Comparison of ENCODE assay signal across 18 cellular contexts in the genomic region with DNA sequence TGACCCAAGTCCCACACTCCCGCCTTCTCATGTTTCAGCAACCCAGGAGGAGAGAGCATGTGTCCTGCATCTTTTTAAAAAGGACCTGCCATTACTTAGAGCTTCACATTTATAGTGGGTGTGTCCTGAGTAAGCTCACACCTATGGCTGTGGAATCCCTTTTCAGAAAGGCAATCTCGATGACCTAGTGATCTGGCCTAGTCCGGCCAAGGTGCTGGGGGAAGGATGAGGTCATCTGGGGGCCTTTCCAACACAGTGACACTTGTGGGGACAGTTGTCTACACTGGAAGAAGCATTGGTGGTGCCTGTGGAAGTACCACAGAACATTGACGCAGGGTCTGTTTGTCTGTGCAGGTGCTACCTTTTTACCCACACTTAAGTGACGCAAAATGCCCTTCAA. TPM values are rescaled to one million over a fixed set of nuclear protein-coding genes. Genes with fewer than 3 reads are reported as not detected.
DNase-seq lines count a peak whose midpoint lies in the region; ATAC-seq, FAIRE-seq and TF ChIP-seq lines count a peak whose summit lies in the region.
"Had no signal": no experiment of that assay in that cellular context is flagged by ENCODE, and none has a peak within 500 bp of the region (broad histone marks: within the 10 kb centered on the region; RNA-seq: fewer than 3 reads in every experiment).

No MANE protein-coding gene starts in this region.

- intact Hi-C loops in natural killer cell (cut with micrococcal nuclease) (no loop called here), K562 (cut with micrococcal nuclease) (no loop called here), colonic mucosa (cut with DNase I) (no loop called here)

- no peak overlapping the region for H3K18ac ChIP-seq in mesenchymal stem cell (ENCODE audit: low read depth in 1 of 2, low read length in 2 of 2)

- ATAC-seq in natural killer cell, result peak in 1 of 3 donors; percentile 14
- ATAC-seq in natural killer cell treated with Interleukin-12 subunit alpha and Interleukin-12 subunit beta and Interleukin-15 and Interleukin-18, amount 100 ng/mL, for 72 hours, result no peak
- ATAC-seq in K562, result peak; percentile 62; the same call in 1 of the 3 replicates
- peak; percentile 40 to 54 for ATAC-seq in stimulated activated naive B cell treated with anti-CD40 and anti-IgM and Interleukin-4, amounts not matched to agents 10 μg/mL and 1 μg/mL and 100 μg/mL, for 72 hours (replicated peaks)
- no peak for ATAC-seq in GM21526 (IDR thresholded peaks at IDR 0.05; ENCODE audit: low FRiP score, unreplicated experiment)
- ATAC-seq: HepG2 had no signal

- WGBS in K562 (ENCODE audit: insufficient coverage, low coverage, missing lambda C conversion rate), result 26% methylated on average over 5 of the region's 5 CpGs
- 86% methylated on average over 4 of the region's 5 CpGs for WGBS in mesenchymal stem cell

- H3K79me1 ChIP-seq in mesenchymal stem cell (replicated peaks; ENCODE audit: low read length, poor library complexity, severe bottlenecking), result peaks cover under 1% of the 10 kb centered on the region

- no peak for TF ChIP-seq POLR2A in K562 (conservative IDR thresholded peaks at IDR 0.05)

- no peak overlapping the region for H2BK12ac ChIP-seq in mesenchymal stem cell (ENCODE audit: low read length in 2 of 2)

- no peaks in the 10 kb centered on the region for H3K27me3 Mint-ChIP-seq in natural killer cell (ENCODE audit: low read depth in 2 of 2)
- no peaks in the 10 kb centered on the region for H3K27me3 Mint-ChIP-seq in natural killer cell treated with Interleukin-12 subunit alpha and Interleukin-12 subunit beta and Interleukin-15 and Interleukin-18, amount 100 ng/mL, for 72 hours
- H3K27me3 Mint-ChIP-seq in stimulated activated naive B cell treated with anti-CD40 and anti-IgM and Interleukin-4, amounts not matched to agents 10 μg/mL and 1 μg/mL and 100 μg/mL, for 72 hours, result no peaks in the 10 kb centered on the region

- peaks cover 8% of the 10 kb centered on the region for H3K36me3 Mint-ChIP-seq in natural killer cell
- peaks cover 4% of the 10 kb centered on the region for H3K36me3 Mint-ChIP-seq in natural killer cell treated with Interleukin-12 subunit alpha and Interleukin-12 subunit beta and Interleukin-15 and Interleukin-18, amount 100 ng/mL, for 72 hours
- peaks cover 8 to 15% of the 10 kb centered on the region in 2 donors for H3K36me3 Mint-ChIP-seq in stimulated activated naive B cell treated with anti-CD40 and anti-IgM and Interleukin-4, amounts not matched to agents 10 μg/mL and 1 μg/mL and 100 μg/mL, for 72 hours

- no TSS peak for BruUV-seq in K562 (replicated peaks; lab: Mats Ljungman, UMichigan)

- CTCF ChIA-PET in K562 (lab: Yijun Ruan, JAX; ENCODE audit: low intra/inter-chr PET ratio), result no interaction called here

- H4K8ac ChIP-seq in mesenchymal stem cell (ENCODE audit: low read length), result no peak overlapping the region

- TF ChIP-seq EP300 in K562 (IDR thresholded peaks at IDR 0.05; ENCODE audit: low read length), result no peak

- H2AFZ ChIP-seq in K562 (ENCODE audit: low read depth, low read length) (no peak overlapping the region), mesenchymal stem cell (ENCODE audit: low read depth, low read length) (no peak overlapping the region)

- H3K27ac Mint-ChIP-seq in natural killer cell, result peak overlapping the region; percentile 45 to 69
- no peak overlapping the region for H3K27ac Mint-ChIP-seq in natural killer cell treated with Interleukin-12 subunit alpha and Interleukin-12 subunit beta and Interleukin-15 and Interleukin-18, amount 100 ng/mL, for 72 hours
- H3K27ac Mint-ChIP-seq in stimulated activated naive B cell treated with anti-CD40 and anti-IgM and Interleukin-4, amounts not matched to agents 10 μg/mL and 1 μg/mL and 100 μg/mL, for 72 hours, result peak overlapping the region; percentile 73
- H3K27ac Mint-ChIP-seq: T-helper 1 cell treated with Interleukin-12 subunit alpha and Interleukin-12 subunit beta and Interleukin-4 antibody, amounts not matched to agents 30 μg/mL and 1 μg/mL, for 36 hours had no signal

- TF ChIP-seq RAD21 in K562 (CRISPR knock-in tag; conservative IDR thresholded peaks at IDR 0.05 in 1 of 2, IDR thresholded peaks at IDR 0.05 in 1 of 2), result no peak

- H3K14ac ChIP-seq in mesenchymal stem cell (ENCODE audit: low read length in 2 of 2), result no peak overlapping the region

- H2BK5ac ChIP-seq in mesenchymal stem cell (ENCODE audit: low read depth, low read length, poor library complexity, severe bottlenecking), result no peak overlapping the region

- no peak for TF ChIP-seq CTCF in natural killer cell (IDR thresholded peaks at IDR 0.05)
- TF ChIP-seq CTCF in K562 (IDR thresholded peaks at IDR 0.05 in 2 of 3, conservative IDR thresholded peaks at IDR 0.05 in 1 of 3; ENCODE audit: insufficient read depth in 2 of 3, low read depth in 1 of 3, low read length in 3 of 3), result no peak
- TF ChIP-seq CTCF in colonic mucosa (IDR thresholded peaks at IDR 0.05), result no peak

- no peaks in the 10 kb centered on the region for H3K9me1 ChIP-seq in K562 (ENCODE audit: control insufficient read depth, insufficient read depth, low read length)

- H4K91ac ChIP-seq in mesenchymal stem cell (ENCODE audit: low read length), result no peak overlapping the region

- H3K27ac ChIP-seq in K562 (ENCODE audit: extremely low read depth, low read depth, low read length) (no peak overlapping the region), mesenchymal stem cell (ENCODE audit: low read length, poor library complexity, severe bottlenecking) (no peak overlapping the region), colonic mucosa (no peak overlapping the region)

- H2BK120ac ChIP-seq in mesenchymal stem cell (ENCODE audit: low read depth, low read length), result no peak overlapping the region

- H3K36me3 ChIP-seq in K562 (ENCODE audit: control insufficient read depth, insufficient read depth, low read length) (no peaks in the 10 kb centered on the region), mesenchymal stem cell (ENCODE audit: control insufficient read depth in 1 of 2, insufficient read depth in 2 of 2, low read depth in 1 of 2, low read length in 2 of 2) (peaks cover 6 to 36% of the 10 kb centered on the region in 2 experiments), colonic mucosa (no peaks in the 10 kb centered on the region)

- H3K9ac ChIP-seq in K562 (ENCODE audit: insufficient read depth in 1 of 2, low read depth in 2 of 2, low read length in 2 of 2) (no peak overlapping the region), mesenchymal stem cell (ENCODE audit: low read length) (no peak overlapping the region), colonic mucosa (ENCODE audit: low read depth in 2 of 2, low read length in 2 of 2) (no peak overlapping the region)

- no peak overlapping the region for H2BK15ac ChIP-seq in mesenchymal stem cell (ENCODE audit: low read depth, poor library complexity, severe bottlenecking)

- H3K27me3 ChIP-seq in K562 (ENCODE audit: control insufficient read depth in 2 of 2, insufficient read depth in 2 of 2, low read length in 2 of 2) (peaks cover 12% of the 10 kb centered on the region in 2 experiments; a peak in 3 of 5 replicates), mesenchymal stem cell (ENCODE audit: control insufficient read depth in 1 of 2, insufficient read depth in 1 of 2, low read length in 2 of 2) (no peaks in the 10 kb centered on the region), colonic mucosa (no peaks in the 10 kb centered on the region)

- H3K4me2 ChIP-seq in K562 (ENCODE audit: insufficient read depth, low read length), result no peak overlapping the region
- H3K4me2 ChIP-seq in mesenchymal stem cell (ENCODE audit: low read length, poor library complexity, severe bottlenecking), result no peak overlapping the region

- no peak overlapping the region for H3K23ac ChIP-seq in mesenchymal stem cell (ENCODE audit: low read length in 2 of 2)

- no peak for DNase-seq in natural killer cell
- DNase-seq in natural killer cell treated with Interleukin-12 subunit alpha and Interleukin-12 subunit beta and Interleukin-15 and Interleukin-18, amount 100 ng/mL, for 72 hours (ENCODE audit: low spot score), result no peak
- DNase-seq in K562 (ENCODE audit: extremely low read depth in 1 of 4, low spot score in 3 of 4), result no peak
- DNase-seq in mesenchymal stem cell, result no peak
- DNase-seq in stimulated activated naive B cell treated with anti-CD40 and anti-IgM and Interleukin-4, amounts not matched to agents 10 μg/mL and 1 μg/mL and 100 μg/mL, for 72 hours, result no peak
- no peak for DNase-seq in colonic mucosa
- DNase-seq in SHP77 treated with DMSO at 0.1 percent for 48 hours (lab: John Stamatoyannopoulos, UW), result no peak
- DNase-seq: activated CD8-positive, alpha-beta memory T cell treated with anti-CD3 and anti-CD28 coated beads for 24 hours; aorta; Caco-2; foreskin fibroblast; NCI-H187; SIG-M5 had no signal

- peak overlapping the region; percentile 28 for H2AK5ac ChIP-seq in mesenchymal stem cell (ENCODE audit: low read length, severe bottlenecking)

- POLR2A ChIA-PET in K562 (lab: Yijun Ruan, JAX), result no interaction called here

- no peaks in the 10 kb centered on the region for H3K9me3 ChIP-seq in K562 (replicated peaks; ENCODE audit: control insufficient read depth, insufficient read depth, low read depth, low read length)
- no peaks in the 10 kb centered on the region for H3K9me3 ChIP-seq in mesenchymal stem cell (ENCODE audit: control insufficient read depth, low read length)
- H3K9me3 ChIP-seq in colonic mucosa, result no peaks in the 10 kb centered on the region
- H3K9me3 ChIP-seq: Caco-2 had no signal

- H3K79me2 ChIP-seq in K562 (ENCODE audit: control insufficient read depth, insufficient read depth, low read length), result no peaks in the 10 kb centered on the region

- FAIRE-seq in K562 (lab: Jason Lieb, UNC), result no peak
- FAIRE-seq: colon, endothelial cell of umbilical vein, HepG2 had no signal

- no peaks in the 10 kb centered on the region for H3K9me3 Mint-ChIP-seq in natural killer cell
- H3K9me3 Mint-ChIP-seq in natural killer cell treated with Interleukin-12 subunit alpha and Interleukin-12 subunit beta and Interleukin-15 and Interleukin-18, amount 100 ng/mL, for 72 hours, result no peaks in the 10 kb centered on the region
- no peaks in the 10 kb centered on the region for H3K9me3 Mint-ChIP-seq in stimulated activated naive B cell treated with anti-CD40 and anti-IgM and Interleukin-4, amounts not matched to agents 10 μg/mL and 1 μg/mL and 100 μg/mL, for 72 hours
- H3K9me3 Mint-ChIP-seq: T-helper 1 cell treated with Interleukin-12 subunit alpha and Interleukin-12 subunit beta and Interleukin-4 antibody, amounts not matched to agents 30 μg/mL and 1 μg/mL, for 36 hours had no signal

- in situ Hi-C loops in K562 (cut with MboI), result no loop called here

- no peak overlapping the region for H3K4ac ChIP-seq in mesenchymal stem cell (ENCODE audit: low read depth in 1 of 2, low read length in 2 of 2)

- no peak overlapping the region for H3K4me3 Mint-ChIP-seq in natural killer cell
- no peak overlapping the region for H3K4me3 Mint-ChIP-seq in natural killer cell treated with Interleukin-12 subunit alpha and Interleukin-12 subunit beta and Interleukin-15 and Interleukin-18, amount 100 ng/mL, for 72 hours
- peak overlapping the region in 1 of 2 donors; percentile 41 for H3K4me3 Mint-ChIP-seq in stimulated activated naive B cell treated with anti-CD40 and anti-IgM and Interleukin-4, amounts not matched to agents 10 μg/mL and 1 μg/mL and 100 μg/mL, for 72 hours
- H3K4me3 Mint-ChIP-seq: T-helper 1 cell treated with Interleukin-12 subunit alpha and Interleukin-12 subunit beta and Interleukin-4 antibody, amounts not matched to agents 30 μg/mL and 1 μg/mL, for 36 hours had no signal

- H3K4me1 ChIP-seq in K562 (replicated peaks in 1 of 2; ENCODE audit: control insufficient read depth in 2 of 2, insufficient read depth in 2 of 2, low read length in 2 of 2) (0 out of 5 replicates have a peak, but pooled peaks cover 0 to 6% of the 10 kb centered on the region in 2 experiments), mesenchymal stem cell (ENCODE audit: control insufficient read depth, insufficient read depth, low read depth, low read length) (peaks cover 11% of the 10 kb centered on the region), colonic mucosa (no peaks in the 10 kb centered on the region)

- H3K4me1 Mint-ChIP-seq in natural killer cell, result peaks cover 38 to 49% of the 10 kb centered on the region in 2 donors
- peaks cover 8 to 22% of the 10 kb centered on the region in 2 donors for H3K4me1 Mint-ChIP-seq in natural killer cell treated with Interleukin-12 subunit alpha and Interleukin-12 subunit beta and Interleukin-15 and Interleukin-18, amount 100 ng/mL, for 72 hours (ENCODE audit: low read depth in 2 of 2)
- H3K4me1 Mint-ChIP-seq in stimulated activated naive B cell treated with anti-CD40 and anti-IgM and Interleukin-4, amounts not matched to agents 10 μg/mL and 1 μg/mL and 100 μg/mL, for 72 hours, result peaks cover 33 to 45% of the 10 kb centered on the region in 2 donors

- H3K4me3 ChIP-seq in K562, result no peak overlapping the region
- H3K4me3 ChIP-seq in mesenchymal stem cell (ENCODE audit: insufficient read depth in 1 of 2, low read depth in 1 of 2, low read length in 2 of 2), result no peak overlapping the region
- no peak overlapping the region for H3K4me3 ChIP-seq in colonic mucosa

- H4K20me1 ChIP-seq in K562 (replicated peaks; ENCODE audit: control insufficient read depth, insufficient read depth, low read length), result no peaks in the 10 kb centered on the region

RNA-seq across cellular contexts. Expression of gene TCP11L2, which starts 8.2 kb away (rescaled TPM):
- total RNA-seq in natural killer cell (10 to 100 TPM; 68.8 to 97.7 (median 71.1) TPM), K562 (2014; rRNA removed) (1.6 and 2.3 TPM in 2 replicates), K562 (2014; rRNA removed; fragmentation: Illumina TruSeq; extraction: Trizol) (2.3 and 3.8 TPM in 2 replicates), K562 (2015; rRNA removed; fragmentation: Illumina TruSeq; extraction: Trizol) (0.53 and 0.83 TPM in 2 replicates), K562 (2021) (2.4 and 4.0 TPM in 2 replicates), colonic mucosa (10 to 100 TPM; 13.3 to 45.6 TPM)
- 1 to 10 TPM; 3.5 to 5.8 TPM for total RNA-seq in natural killer cell treated with Interleukin-12 subunit alpha and Interleukin-12 subunit beta and Interleukin-15 and Interleukin-18, amount 100 ng/mL, for 72 hours
- 9.7 and 13.0 TPM in 2 replicates for total RNA-seq in K562 (2011; cell fraction: chromatin; rRNA removed; ENCODE audit: low replicate concordance)
- total RNA-seq in K562 (2011; cell fraction: nucleolus; rRNA removed), result 6.8 and 8.9 TPM in 2 replicates
- total RNA-seq in K562 (2011; cell fraction: nucleoplasm; rRNA removed), result 8.2 and 10.7 TPM in 2 replicates
- polyA plus RNA-seq in K562 (2011; rRNA removed) (3.7 and 4.5 TPM in 2 replicates), K562 (2014; fragmentation: Illumina TruSeq; extraction: Trizol) (1.3 and 2.1 TPM in 2 replicates), K562 (2014; fragmentation: Nextera tagmentation; extraction: Ambion mirVana) (1 to 10 TPM in 1 of 2 experiments, under 1 TPM in 1; 0.39 to 1.3 TPM), K562 (2014; rRNA removed) (0.86 and 1.6 TPM in 2 replicates)
- 1.1 and 2.2 TPM in 2 replicates for polyA plus RNA-seq in K562 (2011; cell fraction: cytosol; rRNA removed)
- 3.3 and 4.3 TPM in 2 replicates for polyA plus RNA-seq in K562 (2011; cell fraction: nucleus; rRNA removed)
- polyA plus RNA-seq in K562 (2012), result 0.77 and 4.0 TPM in 2 replicates
- 7.9 and 10.0 TPM in 2 replicates for polyA minus RNA-seq in K562 (2011; rRNA and poly(A)+ RNA removed)
- polyA minus RNA-seq in K562 (2011; cell fraction: cytosol; rRNA and poly(A)+ RNA removed), result 3.2 and 4.1 TPM in 2 replicates
- polyA minus RNA-seq in K562 (2011; cell fraction: nucleus; rRNA and poly(A)+ RNA removed), result 7.4 and 8.8 TPM in 2 replicates
- 9.8 TPM for polyA plus RNA-seq in mesenchymal stem cell (2013, experiment 1 of 2)
- 9.8 TPM for polyA plus RNA-seq in mesenchymal stem cell (2013, experiment 2 of 2)

RNA-seq across cellular contexts. Expression of gene POLR3B, which starts 46.9 kb away (rescaled TPM):
- total RNA-seq in natural killer cell, result 1 to 10 TPM; 3.8 to 8.1 (median 5.4) TPM
- 10 to 100 TPM in 1 of 2 donors, 1 to 10 TPM in 1; 9.0 to 12.3 TPM for total RNA-seq in natural killer cell treated with Interleukin-12 subunit alpha and Interleukin-12 subunit beta and Interleukin-15 and Interleukin-18, amount 100 ng/mL, for 72 hours
- 10.8 and 26.4 TPM in 2 replicates for total RNA-seq in K562 (2011; cell fraction: chromatin; rRNA removed; ENCODE audit: low replicate concordance)
- 6.5 and 7.8 TPM in 2 replicates for total RNA-seq in K562 (2011; cell fraction: nucleolus; rRNA removed)
- total RNA-seq in K562 (2011; cell fraction: nucleoplasm; rRNA removed), result 9.3 and 10.0 TPM in 2 replicates
- 13.3 and 13.7 TPM in 2 replicates for total RNA-seq in K562 (2014; rRNA removed)
- 14.4 and 14.6 TPM in 2 replicates for total RNA-seq in K562 (2014; rRNA removed; fragmentation: Illumina TruSeq; extraction: Trizol)
- total RNA-seq in K562 (2015; rRNA removed; fragmentation: Illumina TruSeq; extraction: Trizol), result 13.3 and 15.4 TPM in 2 replicates
- total RNA-seq in K562 (2021), result 14.6 and 15.0 TPM in 2 replicates
- 7.9 and 12.1 TPM in 2 replicates for polyA plus RNA-seq in K562 (2011; rRNA removed)
- 3.9 and 6.0 TPM in 2 replicates for polyA plus RNA-seq in K562 (2011; cell fraction: cytosol; rRNA removed)
- polyA plus RNA-seq in K562 (2011; cell fraction: nucleus; rRNA removed), result 4.7 and 4.9 TPM in 2 replicates
- 11.3 and 12.0 TPM in 2 replicates for polyA plus RNA-seq in K562 (2012)
- polyA plus RNA-seq in K562 (2014; fragmentation: Illumina TruSeq; extraction: Trizol), result 15.6 and 17.9 TPM in 2 replicates
- 10 to 100 TPM in 1 of 2 experiments, 1 to 10 TPM in 1; 7.6 to 16.5 TPM for polyA plus RNA-seq in K562 (2014; fragmentation: Nextera tagmentation; extraction: Ambion mirVana)
- polyA plus RNA-seq in K562 (2014; rRNA removed), result 11.2 and 13.2 TPM in 2 replicates
- polyA minus RNA-seq in K562 (2011; rRNA and poly(A)+ RNA removed), result 24.9 and 30.2 TPM in 2 replicates
- polyA minus RNA-seq in K562 (2011; cell fraction: cytosol; rRNA and poly(A)+ RNA removed), result 7.5 and 10.7 TPM in 2 replicates
- 8.1 and 13.6 TPM in 2 replicates for polyA minus RNA-seq in K562 (2011; cell fraction: nucleus; rRNA and poly(A)+ RNA removed)
- polyA plus RNA-seq in mesenchymal stem cell (2013, experiment 1 of 2), result 5.9 TPM
- polyA plus RNA-seq in mesenchymal stem cell (2013, experiment 2 of 2), result 6.1 TPM
- 10 to 100 TPM in 1 of 2 donors, 1 to 10 TPM in 1; 5.7 to 10.4 TPM for total RNA-seq in colonic mucosa

Comparison
In these comparisons a context has a peak if more than half of its experiments do, and no peak if none do; other contexts are left out.
1. H3K27ac Mint-ChIP-seq: peak in natural killer cell (2 of 2) and stimulated activated naive B cell treated with anti-CD40 and anti-IgM and Interleukin-4, amounts not matched to agents 10 μg/mL and 1 μg/mL and 100 μg/mL, for 72 hours (single experiment); none in natural killer cell treated with Interleukin-12 subunit alpha and Interleukin-12 subunit beta and Interleukin-15 and Interleukin-18, amount 100 ng/mL, for 72 hours (0 of 2).
2. ATAC-seq: peak in K562 (single experiment) and stimulated activated naive B cell treated with anti-CD40 and anti-IgM and Interleukin-4, amounts not matched to agents 10 μg/mL and 1 μg/mL and 100 μg/mL, for 72 hours (2 of 2); none in natural killer cell treated with Interleukin-12 subunit alpha and Interleukin-12 subunit beta and Interleukin-15 and Interleukin-18, amount 100 ng/mL, for 72 hours (0 of 2) and GM21526 (single experiment).